8 cellular contexts compared by ENCODE assay signal in genomic region chr7:124764071-124764846, GRCh38. TPM values are rescaled to one million over a fixed set of nuclear protein-coding genes. Genes with fewer than 3 reads are reported as not detected.
DNase-seq lines count a peak whose midpoint lies in the region; ATAC-seq and TF ChIP-seq lines count a peak whose summit lies in the region.

No MANE protein-coding gene starts in this region.

- H3K27ac Mint-ChIP-seq in endothelial cell (ENCODE audit: unreplicated experiment) = peak overlapping the region; percentile 30
- no peak overlapping the region for H3K27ac Mint-ChIP-seq in nephron progenitor cell

- no peaks in the 10 kb centered on the region; the same call in 1 of the 2 replicates for H3K79me2 ChIP-seq in KMS-11 (ENCODE audit: insufficient read depth, low read depth)

- H3K36me3 Mint-ChIP-seq in endothelial cell (ENCODE audit: low read depth, unreplicated experiment) (peaks cover 6% of the 10 kb centered on the region), nephron progenitor cell (ENCODE audit: low read depth) (no peaks in the 10 kb centered on the region)

- no peak overlapping the region for H3K4me3 ChIP-seq in KMS-11 (IDR thresholded peaks at IDR 0.05; ENCODE audit: insufficient read depth, low read depth, low read length)

- H3K9ac ChIP-seq in KMS-11 = peak overlapping the region; percentile 74

- TF ChIP-seq CTCF in KMS-11 (conservative IDR thresholded peaks at IDR 0.05; ENCODE audit: low read depth, low read length) (no peak), endothelial cell (IDR thresholded peaks at IDR 0.05; ENCODE audit: unreplicated experiment) (no peak), nephron progenitor cell (IDR thresholded peaks at IDR 0.05) (no peak)

- H3K27ac ChIP-seq in KMS-11 = no peak overlapping the region; the same call in 1 of the 2 replicates

- no peaks in the 10 kb centered on the region for H3K36me3 ChIP-seq in KMS-11 (ENCODE audit: insufficient read depth)

- peak; percentile 13 for DNase-seq in AG08396 (ENCODE audit: low spot score)
- DNase-seq in endothelial cell (ENCODE audit: low spot score) = peak; percentile 9
- DNase-seq in nephron progenitor cell = peak; percentile 10
- DNase-seq in foreskin melanocyte = no peak

- H3K4me3 Mint-ChIP-seq in endothelial cell (ENCODE audit: unreplicated experiment) (peak overlapping the region; percentile 93), nephron progenitor cell (peak overlapping the region; percentile 86)

- H2AFZ ChIP-seq in KMS-11 (ENCODE audit: low read depth) = peak overlapping the region; percentile 98

- peaks cover 26% of the 10 kb centered on the region for H3K4me1 ChIP-seq in KMS-11 (ENCODE audit: low read depth, poor library complexity, severe bottlenecking)

- H3K27me3 Mint-ChIP-seq in endothelial cell (ENCODE audit: unreplicated experiment) = peaks cover 9% of the 10 kb centered on the region
- H3K27me3 Mint-ChIP-seq in nephron progenitor cell (ENCODE audit: low read depth, poor library complexity) = peaks cover 35% of the 10 kb centered on the region

- H3K4me2 ChIP-seq in KMS-11 = peak overlapping the region; percentile 90

- H4K20me1 ChIP-seq in KMS-11 (ENCODE audit: insufficient read depth) = no peaks in the 10 kb centered on the region

- H3K9me3 Mint-ChIP-seq in endothelial cell (ENCODE audit: unreplicated experiment) (no peaks in the 10 kb centered on the region), nephron progenitor cell (peaks cover 7% of the 10 kb centered on the region)

- no peaks in the 10 kb centered on the region for H3K27me3 ChIP-seq in KMS-11 (ENCODE audit: insufficient read depth, low read depth)

- ATAC-seq in HG02840 (IDR thresholded peaks at IDR 0.05; ENCODE audit: low FRiP score, unreplicated experiment) (no peak), GM21528 (IDR thresholded peaks at IDR 0.05; ENCODE audit: low FRiP score, unreplicated experiment) (no peak), HG03039 (IDR thresholded peaks at IDR 0.05; ENCODE audit: unreplicated experiment) (no peak)

- H3K4me1 Mint-ChIP-seq in endothelial cell (ENCODE audit: unreplicated experiment) = peaks cover 14% of the 10 kb centered on the region
- H3K4me1 Mint-ChIP-seq in nephron progenitor cell = peaks cover 5% of the 10 kb centered on the region

RNA-seq across cellular contexts. Expression of gene GPR37, which starts 1.3 kb away (rescaled TPM):
- 7.1 TPM for total RNA-seq in endothelial cell (ENCODE audit: unreplicated experiment)
